In genomic region chr13:78657699-78658629, GRCh38 we compare ENCODE assay signal across 8 cellular contexts.
DNase-seq lines count a peak whose midpoint lies in the region; ATAC-seq and TF ChIP-seq lines count a peak whose summit lies in the region.

No MANE protein-coding gene starts in this region.

- peak overlapping the region; percentile 99 for H3K27ac Mint-ChIP-seq in nephron progenitor cell

- H3K4me3 ChIP-seq in epithelial cell of esophagus (ENCODE audit: low read length), result peak overlapping the region; percentile 79

- peaks cover 9% of the 10 kb centered on the region for H3K9me3 Mint-ChIP-seq in nephron progenitor cell

- H3K4me1 Mint-ChIP-seq in nephron progenitor cell, result peaks cover 27% of the 10 kb centered on the region

- H3K27me3 Mint-ChIP-seq in nephron progenitor cell (ENCODE audit: low read depth, poor library complexity), result peaks cover 4% of the 10 kb centered on the region

- DNase-seq in SIG-M5 treated with dmso at 0.1 percent for 504 hours (lab: John Stamatoyannopoulos, UW; ENCODE audit: unreplicated experiment), result peak; percentile 51
- peak; percentile 41 for DNase-seq in epithelial cell of esophagus (ENCODE audit: low read depth)
- no peak for DNase-seq in nephron progenitor cell
- DNase-seq in NK-92 (lab: John Stamatoyannopoulos, UW; ENCODE audit: unreplicated experiment), result no peak
- DNase-seq in caudate nucleus (lab: John Stamatoyannopoulos, UW), result no peak

- peak; percentile 23 for ATAC-seq in GM18498 (IDR thresholded peaks at IDR 0.05; ENCODE audit: unreplicated experiment)
- peak; percentile 30 for ATAC-seq in HG03095 (IDR thresholded peaks at IDR 0.05; ENCODE audit: unreplicated experiment)

- TF ChIP-seq CTCF in 22Rv1 (IDR thresholded peaks at IDR 0.05), result no peak
- no peak for TF ChIP-seq CTCF in epithelial cell of esophagus (IDR thresholded peaks at IDR 0.05; ENCODE audit: insufficient read depth, low read depth, low read length, missing control alignments)
- no peak for TF ChIP-seq CTCF in nephron progenitor cell (IDR thresholded peaks at IDR 0.05)

- peak overlapping the region; percentile 100 for H3K4me3 Mint-ChIP-seq in nephron progenitor cell

- H3K27ac ChIP-seq in 22Rv1, result peak overlapping the region; percentile 92
- H3K27ac ChIP-seq in caudate nucleus (ENCODE audit: low read depth, low read length), result no peak overlapping the region

- peaks cover 14% of the 10 kb centered on the region for H3K36me3 Mint-ChIP-seq in nephron progenitor cell (ENCODE audit: low read depth)

Comparison
In these comparisons a context has a peak if more than half of its experiments do, and no peak if none do; other contexts are left out.
1. DNase-seq: peak in SIG-M5 treated with dmso at 0.1 percent for 504 hours (single experiment) and epithelial cell of esophagus (single experiment); none in nephron progenitor cell (single experiment), NK-92 (single experiment) and caudate nucleus (0 of 61).